1 cellular context compared by ENCODE assay signal in genomic region chr22:39241632-39242388, GRCh38.
TF ChIP-seq lines count a peak whose summit lies in the region.

No MANE protein-coding gene starts in this region.

TF ChIP-seq in HEK293, 187 proteins besides CTCF, POLR2A, EP300 and RAD21 (continued from another document):
- TF ChIP-seq, protein P1, sequence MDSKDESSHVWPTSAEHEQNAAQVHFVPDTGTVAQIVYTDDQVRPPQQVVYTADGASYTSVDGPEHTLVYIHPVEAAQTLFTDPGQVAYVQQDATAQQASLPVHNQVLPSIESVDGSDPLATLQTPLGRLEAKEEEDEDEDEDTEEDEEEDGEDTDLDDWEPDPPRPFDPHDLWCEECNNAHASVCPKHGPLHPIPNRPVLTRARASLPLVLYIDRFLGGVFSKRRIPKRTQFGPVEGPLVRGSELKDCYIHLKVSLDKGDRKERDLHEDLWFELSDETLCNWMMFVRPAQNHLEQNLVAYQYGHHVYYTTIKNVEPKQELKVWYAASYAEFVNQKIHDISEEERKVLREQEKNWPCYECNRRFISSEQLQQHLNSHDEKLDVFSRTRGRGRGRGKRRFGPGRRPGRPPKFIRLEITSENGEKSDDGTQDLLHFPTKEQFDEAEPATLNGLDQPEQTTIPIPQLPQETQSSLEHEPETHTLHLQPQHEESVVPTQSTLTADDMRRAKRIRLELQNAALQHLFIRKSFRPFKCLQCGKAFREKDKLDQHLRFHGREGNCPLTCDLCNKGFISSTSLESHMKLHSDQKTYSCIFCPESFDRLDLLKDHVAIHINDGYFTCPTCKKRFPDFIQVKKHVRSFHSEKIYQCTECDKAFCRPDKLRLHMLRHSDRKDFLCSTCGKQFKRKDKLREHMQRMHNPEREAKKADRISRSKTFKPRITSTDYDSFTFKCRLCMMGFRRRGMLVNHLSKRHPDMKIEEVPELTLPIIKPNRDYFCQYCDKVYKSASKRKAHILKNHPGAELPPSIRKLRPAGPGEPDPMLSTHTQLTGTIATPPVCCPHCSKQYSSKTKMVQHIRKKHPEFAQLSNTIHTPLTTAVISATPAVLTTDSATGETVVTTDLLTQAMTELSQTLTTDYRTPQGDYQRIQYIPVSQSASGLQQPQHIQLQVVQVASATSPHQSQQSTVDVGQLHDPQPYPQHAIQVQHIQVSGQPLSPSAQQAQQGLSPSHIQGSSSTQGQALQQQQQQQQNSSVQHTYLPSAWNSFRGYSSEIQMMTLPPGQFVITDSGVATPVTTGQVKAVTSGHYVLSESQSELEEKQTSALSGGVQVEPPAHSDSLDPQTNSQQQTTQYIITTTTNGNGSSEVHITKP (tag by site-specific recombination; IDR thresholded peaks at IDR 0.05), result 0 out of 2 replicates have a peak, but pooled peaks have one; percentile 10
